25 cellular contexts compared by ENCODE assay signal in genomic region chr16:51766739-51767138, GRCh38.
"Had no signal": no experiment of that assay in that cellular context is flagged by ENCODE, and none has a peak within 500 bp of the region (broad histone marks: within the 10 kb centered on the region; RNA-seq: fewer than 3 reads in every experiment).

No MANE protein-coding gene starts in this region.

- H3K9me3 ChIP-seq: breast epithelium, Peyer's patch had no signal

- H3K36me3 Mint-ChIP-seq: activated naive CD8-positive, alpha-beta T cell; WTC11 had no signal

- H3K27ac ChIP-seq: breast epithelium, Peyer's patch had no signal

- H3K4me3 ChIP-seq: breast epithelium, Peyer's patch had no signal

- H3K36me3 ChIP-seq: breast epithelium, Peyer's patch had no signal

- H3K27me3 ChIP-seq: Peyer's patch had no signal

- H3K9me3 Mint-ChIP-seq: WTC11 had no signal

- DNase-seq: activated CD4-positive, alpha-beta T cell treated with anti-CD3 and anti-CD28 coated beads for 48 hours; activated CD4-positive, alpha-beta T cell treated with anti-CD3 and anti-CD28 coated beads, Interleukin-2, amount 50 U/mL, for 4 hours; activated CD4-positive, CD25-positive, alpha-beta regulatory T cell treated with anti-CD3 and anti-CD28 coated beads, Interleukin-2, amount 50 U/mL, for 72 hours; activated CD8-positive, alpha-beta memory T cell treated with anti-CD3 and anti-CD28 coated beads, Interleukin-2, amount 50 U/mL, for 48 hours; activated CD8-positive, alpha-beta T cell treated with anti-CD3 and anti-CD28 coated beads, Interleukin-2, amount 10 ng/mL, durations not matched to agents 7 days and 5 days; activated effector memory CD4-positive, alpha-beta T cell treated with anti-CD3 and anti-CD28 coated beads, Interleukin-2, amount 50 U/mL, for 16 hours; activated naive CD4-positive, alpha-beta T cell treated with anti-CD3 and anti-CD28 coated beads for 36 hours; activated T-cell treated with anti-CD3 and anti-CD28 coated beads, Interleukin-2, amount 50 U/mL, for 1 hour; caudate nucleus; KG1; MV-4-11; NCI-H1105; NCI-H1436; NCI-H1694 treated with DMSO at 0.1 percent for 48 hours; NCI-H2029 treated with DMSO at 0.1 percent for 48 hours; NCI-H524 treated with DMSO at 0.1 percent for 48 hours; NCI-H774; NK-92 treated with Interleukin-12 subunit alpha and Interleukin-12 subunit beta, amount 100 ng/mL, for 24 hours; Peyer's patch; SHP77 treated with DMSO at 0.1 percent for 48 hours; T-helper 17 cell; T-helper 9 cell had no signal

- H3K4me1 ChIP-seq: breast epithelium, Peyer's patch had no signal

- H3K27ac Mint-ChIP-seq: activated CD8-positive, alpha-beta T cell treated with anti-CD3 and anti-CD28 coated beads, Interleukin-2, amount 10 ng/mL, durations not matched to agents 7 days and 5 days; activated naive CD4-positive, alpha-beta T cell treated with anti-CD3 and anti-CD28 coated beads for 36 hours; activated naive CD8-positive, alpha-beta T cell; T-helper 17 cell; WTC11 had no signal

- H3K4me3 Mint-ChIP-seq: activated CD8-positive, alpha-beta T cell treated with anti-CD3 and anti-CD28 coated beads, Interleukin-2, amount 10 ng/mL, durations not matched to agents 7 days and 5 days; activated naive CD4-positive, alpha-beta T cell treated with anti-CD3 and anti-CD28 coated beads for 36 hours; activated naive CD8-positive, alpha-beta T cell; T-helper 17 cell; WTC11 had no signal

- H3K4me1 Mint-ChIP-seq: T-helper 17 cell had no signal

- ATAC-seq: activated CD8-positive, alpha-beta T cell treated with anti-CD3 and anti-CD28 coated beads, Interleukin-2, amount 10 ng/mL, durations not matched to agents 7 days and 5 days; T-helper 17 cell; WTC11 had no signal
